Comparison of ENCODE assay signal across 14 cellular contexts in the genomic region with DNA sequence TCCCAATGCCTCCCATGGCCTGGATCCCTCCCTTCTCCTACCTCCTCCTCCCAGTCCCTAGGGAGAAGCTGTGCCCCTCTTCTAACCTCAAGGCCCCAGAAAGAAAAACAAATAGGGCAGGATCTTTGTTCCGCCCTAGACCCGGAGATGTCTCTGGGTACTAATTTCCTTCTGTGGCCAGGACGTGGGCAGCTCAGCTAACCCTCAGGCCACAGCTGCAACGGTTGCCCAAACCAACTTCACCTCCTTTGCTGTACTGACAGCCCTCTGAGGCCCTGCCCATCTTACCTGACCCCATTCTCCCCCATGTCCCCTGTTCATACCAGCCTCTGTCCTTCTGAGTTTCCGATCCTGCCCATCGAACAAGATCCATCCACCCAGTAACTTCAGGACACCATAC.
"Had no signal": no experiment of that assay in that cellular context is flagged by ENCODE, and none has a peak within 500 bp of the region (broad histone marks: within the 10 kb centered on the region; RNA-seq: fewer than 3 reads in every experiment).

No MANE protein-coding gene starts in this region.

- H3K9me3 ChIP-seq: esophagus squamous epithelium, mucosa of descending colon, spleen had no signal

- H3K27ac ChIP-seq: esophagus squamous epithelium, spleen had no signal

- ATAC-seq: activated naive CD4-positive, alpha-beta T cell treated with anti-CD3 and anti-CD28 coated beads, Interleukin-2, amount 50 U/mL, for 72 hours; mucosa of descending colon; sciatic nerve; stimulated activated memory B cell treated with anti-CD40 and anti-IgM and Interleukin-4, amounts not matched to agents 10 μg/mL and 1 μg/mL and 100 μg/mL, for 72 hours; WTC11 had no signal

- H3K36me3 Mint-ChIP-seq: stimulated activated memory B cell treated with anti-CD40 and anti-IgM and Interleukin-4, amounts not matched to agents 10 μg/mL and 1 μg/mL and 100 μg/mL, for 72 hours; WTC11 had no signal

- H3K27me3 Mint-ChIP-seq: stimulated activated memory B cell treated with anti-CD40 and anti-IgM and Interleukin-4, amounts not matched to agents 10 μg/mL and 1 μg/mL and 100 μg/mL, for 72 hours; type B pancreatic cell had no signal

- H3K4me3 Mint-ChIP-seq: nephron; stimulated activated memory B cell treated with anti-CD40 and anti-IgM and Interleukin-4, amounts not matched to agents 10 μg/mL and 1 μg/mL and 100 μg/mL, for 72 hours; type B pancreatic cell; WTC11 had no signal

- H3K27me3 ChIP-seq: esophagus squamous epithelium, spleen had no signal

- H3K9me3 Mint-ChIP-seq: nephron; stimulated activated memory B cell treated with anti-CD40 and anti-IgM and Interleukin-4, amounts not matched to agents 10 μg/mL and 1 μg/mL and 100 μg/mL, for 72 hours; type B pancreatic cell had no signal

- H3K4me3 ChIP-seq: esophagus squamous epithelium, mucosa of descending colon, spleen had no signal

- DNase-seq: activated CD8-positive, alpha-beta memory T cell treated with anti-CD3 and anti-CD28 coated beads, Interleukin-2, amount 50 U/mL, for 4 hours; anterior cingulate cortex; esophagus squamous epithelium; foreskin fibroblast; mammary epithelial cell; mucosa of descending colon; spleen; stimulated activated CD4-positive, alpha-beta T cell treated with anti-CD3 and anti-CD28 coated beads, Interleukin-1b, Interleukin-23, amount 100 ng/mL, for 48 hours had no signal

- H3K27ac Mint-ChIP-seq: stimulated activated memory B cell treated with anti-CD40 and anti-IgM and Interleukin-4, amounts not matched to agents 10 μg/mL and 1 μg/mL and 100 μg/mL, for 72 hours; type B pancreatic cell; WTC11 had no signal

- H3K36me3 ChIP-seq: esophagus squamous epithelium, spleen had no signal
